ENCODE assay signal across 20 cellular contexts in the genomic region with DNA sequence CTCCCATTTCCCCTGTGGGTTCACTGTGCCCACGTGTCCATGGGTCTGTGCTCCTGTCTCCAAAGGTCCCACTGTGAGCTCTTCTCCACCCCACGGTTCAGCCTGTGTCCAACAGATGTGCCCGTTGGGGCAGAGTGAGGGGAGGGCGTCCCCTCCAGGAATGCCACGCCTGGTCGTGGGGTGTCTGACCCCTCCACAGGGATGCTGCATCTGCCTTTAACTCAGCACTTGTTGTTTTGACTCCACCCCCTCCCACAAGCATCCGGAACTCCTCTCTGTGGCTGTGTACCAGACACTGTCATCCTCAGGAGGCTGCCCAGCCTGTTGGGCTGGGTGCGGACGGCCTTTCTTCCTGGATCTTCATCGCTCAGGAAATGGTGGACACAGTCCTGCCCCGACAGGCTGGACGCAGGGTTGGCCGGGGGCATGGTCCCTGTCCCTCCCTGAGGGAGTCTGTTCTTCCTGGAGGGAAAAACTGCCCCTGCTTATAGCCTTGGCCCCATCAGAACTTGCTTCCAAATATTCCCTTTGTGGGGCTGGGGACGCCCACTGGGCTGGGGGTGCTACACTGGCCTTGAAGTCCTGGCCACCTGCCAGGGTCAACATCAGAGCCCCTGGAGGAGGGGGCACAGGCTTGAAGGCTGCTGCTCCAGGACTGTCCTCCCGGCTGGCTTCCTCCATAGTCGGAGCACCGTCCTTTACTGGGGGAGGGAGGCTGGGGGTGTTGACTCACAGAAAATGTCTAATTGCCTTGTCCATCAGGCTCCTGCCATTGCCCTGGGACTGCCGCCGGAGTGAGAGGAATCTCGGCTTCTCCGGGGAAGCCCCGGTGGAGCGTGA.
DNase-seq lines count a peak whose midpoint lies in the region; ATAC-seq and TF ChIP-seq lines count a peak whose summit lies in the region.
"Had no signal": no experiment of that assay in that cellular context is flagged by ENCODE, and none has a peak within 500 bp of the region (broad histone marks: within the 10 kb centered on the region; RNA-seq: fewer than 3 reads in every experiment).

No MANE protein-coding gene starts in this region.

- H3K4me1 Mint-ChIP-seq in brain: peaks cover 53% of the 10 kb centered on the region
- H3K4me1 Mint-ChIP-seq: CD8-positive, alpha-beta memory T cell had no signal

- no peak for TF ChIP-seq POLR2A in sigmoid colon (IDR thresholded peaks at IDR 0.05)

- H3K36me3 ChIP-seq in H7 (replicated peaks; ENCODE audit: control insufficient read depth, insufficient read depth, low read length) (no peaks in the 10 kb centered on the region), sigmoid colon (no peaks in the 10 kb centered on the region)
- H3K36me3 ChIP-seq: HAP-1 had no signal

- no peaks in the 10 kb centered on the region for H3K4me1 ChIP-seq in sigmoid colon
- H3K4me1 ChIP-seq: HAP-1 had no signal

- no peaks in the 10 kb centered on the region for H3K36me3 Mint-ChIP-seq in brain
- H3K36me3 Mint-ChIP-seq: CD8-positive, alpha-beta memory T cell had no signal

- no peaks in the 10 kb centered on the region for H3K9me3 ChIP-seq in sigmoid colon
- H3K9me3 ChIP-seq: HAP-1, SK-N-SH had no signal

- peak overlapping the region in 3 of 5 experiments; percentile 20 to 90 (median 78) for H3K27ac Mint-ChIP-seq in brain
- H3K27ac Mint-ChIP-seq: CD8-positive, alpha-beta memory T cell had no signal

- no peak for ATAC-seq in HG02623 (IDR thresholded peaks at IDR 0.05; ENCODE audit: unreplicated experiment)
- ATAC-seq: K562 had no signal

- no peak overlapping the region for H3K4me3 ChIP-seq in H7 (ENCODE audit: insufficient read depth, low read depth, low read length)
- H3K4me3 ChIP-seq in sigmoid colon: no peak overlapping the region
- H3K4me3 ChIP-seq: HAP-1, K562 had no signal

- no peak for TF ChIP-seq EP300 in sigmoid colon (IDR thresholded peaks at IDR 0.05)

- H3K9me3 Mint-ChIP-seq in brain: peaks cover 14 to 68% (median 20%) of the 10 kb centered on the region in 5 experiments

- peaks cover 23% of the 10 kb centered on the region for H3K27me3 Mint-ChIP-seq in brain

- intact Hi-C loops in sigmoid colon (cut with DNase I): no loop called here

- TF ChIP-seq CTCF in brain (conservative IDR thresholded peaks at IDR 0.05): no peak
- no peak for TF ChIP-seq CTCF in sigmoid colon (IDR thresholded peaks at IDR 0.05)

- peak overlapping the region in 3 of 5 experiments; percentile 44 to 68 (median 52) for H3K4me3 Mint-ChIP-seq in brain

- H3K27me3 ChIP-seq in H7 (ENCODE audit: control insufficient read depth, insufficient read depth, low read length) (no peaks in the 10 kb centered on the region; the same call in 1 of the 2 replicates), sigmoid colon (peaks cover 0 to 12% (median 7%) of the 10 kb centered on the region in 3 donors)

- no peak overlapping the region for H3K27ac ChIP-seq in sigmoid colon

- 62 to 73% methylated on average over 23 of the region's 23 CpGs for WGBS in sigmoid colon, 2 donors

- DNase-seq in H7 (peak; percentile 36), mesenteric fat pad (ENCODE audit: low spot score) (peak; percentile 75), sigmoid colon (peak; percentile 50), NCI-H2029 treated with DMSO at 0.1 percent for 48 hours (lab: John Stamatoyannopoulos, UW) (no peak), HK-2 (ENCODE audit: unreplicated experiment) (no peak), SHP77 treated with DMSO at 0.1 percent for 48 hours (lab: John Stamatoyannopoulos, UW) (no peak)
- DNase-seq: C1 segment of cervical spinal cord; CD8-positive, alpha-beta memory T cell; DMS79 treated with DMSO at 0.1 percent for 48 hours; NCI-H1092 treated with DMSO at 0.1 percent for 48 hours; NCI-H1694; NCI-H2107; NCI-H510A; NCI-H748 treated with DMSO at 0.1 percent for 48 hours; SHP77; SK-N-SH had no signal

Comparison
In these comparisons a context has a peak if more than half of its experiments do, and no peak if none do; other contexts are left out.
1. DNase-seq: peak in H7 (single experiment), mesenteric fat pad (single experiment) and sigmoid colon (single experiment); none in NCI-H2029 treated with DMSO at 0.1 percent for 48 hours (single experiment), HK-2 (single experiment) and SHP77 treated with DMSO at 0.1 percent for 48 hours (single experiment).